28 cellular contexts compared by ENCODE assay signal in the genomic region with DNA sequence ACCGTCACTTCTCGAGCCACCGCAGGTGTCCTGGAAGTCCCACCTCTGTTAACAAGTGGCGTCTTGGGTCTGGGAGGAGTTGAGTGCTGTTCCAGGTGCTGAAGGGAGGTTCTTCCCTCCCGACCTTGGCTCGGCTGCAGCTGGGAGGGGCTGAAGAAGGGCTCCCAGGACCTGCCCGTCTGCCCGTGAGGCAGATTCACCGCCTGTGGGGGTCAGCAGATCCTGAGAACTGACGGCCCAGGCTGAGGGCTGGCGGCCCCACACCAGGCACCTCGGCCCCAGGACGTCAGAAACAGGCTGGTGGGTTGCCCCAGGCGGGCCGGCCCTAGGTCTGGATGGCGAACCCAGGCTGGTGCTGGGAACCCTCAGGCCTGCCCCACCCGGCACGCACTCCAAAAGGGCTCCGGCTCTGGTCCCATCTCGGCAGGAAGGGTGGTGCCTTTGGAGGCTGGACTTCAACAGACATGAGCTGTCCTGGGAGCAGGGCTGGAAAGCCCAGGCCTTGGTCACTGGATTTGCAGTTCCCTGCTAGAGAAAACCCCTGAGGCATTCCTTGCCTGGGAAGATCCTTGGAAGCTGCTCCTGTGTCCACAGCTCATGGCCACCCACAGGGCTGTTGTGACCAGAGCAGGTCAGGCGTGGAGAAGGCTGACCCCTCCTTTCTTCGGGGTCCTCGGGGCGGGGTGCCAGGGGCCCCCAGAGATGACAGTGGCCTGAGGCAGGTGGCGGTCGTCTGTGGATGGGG. TPM values are rescaled to one million over a fixed set of nuclear protein-coding genes. Genes with fewer than 3 reads are reported as not detected.
DNase-seq lines count a peak whose midpoint lies in the region; ATAC-seq and TF ChIP-seq lines count a peak whose summit lies in the region.
"Had no signal": no experiment of that assay in that cellular context is flagged by ENCODE, and none has a peak within 500 bp of the region (broad histone marks: within the 10 kb centered on the region; RNA-seq: fewer than 3 reads in every experiment).

No MANE protein-coding gene starts in this region.

- TF ChIP-seq CTCF in mammary epithelial cell (conservative IDR thresholded peaks at IDR 0.05 in 1 of 2, IDR thresholded peaks at IDR 0.05 in 1 of 2; ENCODE audit: extremely low read depth in 1 of 2, insufficient read depth in 1 of 2, low read depth in 1 of 2, low read length in 2 of 2) (no peak), WTC11 (IDR thresholded peaks at IDR 0.05) (no peak), body of pancreas (IDR thresholded peaks at IDR 0.05) (no peak)

- no peaks in the 10 kb centered on the region for H3K27me3 Mint-ChIP-seq in WTC11 (ENCODE audit: low read depth)
- no peaks in the 10 kb centered on the region for H3K27me3 Mint-ChIP-seq in activated CD4-positive, alpha-beta T cell treated with anti-CD3 and anti-CD28 coated beads, Interleukin-2, amount 10 ng/mL, durations not matched to agents 7 days and 5 days

- no peaks in the 10 kb centered on the region for H3K36me3 ChIP-seq in mammary epithelial cell (ENCODE audit: insufficient read depth, low read length)
- H3K36me3 ChIP-seq in body of pancreas (replicated peaks in 1 of 2; ENCODE audit: insufficient read depth in 1 of 2, low read depth in 2 of 2): no peaks in the 10 kb centered on the region
- H3K36me3 ChIP-seq: uterus had no signal

- in situ Hi-C loops in T47D (cut with HindIII; ENCODE audit: low pct_unique_long_range_greater_than_20kb, low sequenced_read_pairs): no loop called here
- in situ Hi-C loops in mammary epithelial cell (cut with MboI; ENCODE audit: low sequenced_read_pairs in 2 of 2): no loop called here

- DNase-seq in T47D (ENCODE audit: low read depth in 1 of 2, low spot score in 1 of 2): peak; percentile 42 to 59
- no peak for DNase-seq in mammary epithelial cell
- peak; percentile 56 for DNase-seq in WTC11 (ENCODE audit: low spot score)
- peak; percentile 84 for DNase-seq in islet precursor cell
- no peak for DNase-seq in sciatic nerve (ENCODE audit: low spot score)
- no peak for DNase-seq in activated CD4-positive, alpha-beta T cell treated with anti-CD3 and anti-CD28 coated beads, Interleukin-2, amount 10 ng/mL, durations not matched to agents 7 days and 5 days
- DNase-seq in body of pancreas: no peak
- DNase-seq in stimulated activated CD4-positive, alpha-beta T cell treated with anti-CD3 and anti-CD28 coated beads, Interleukin-4, amount 100 ng/mL, for 4 hours: no peak
- DNase-seq: activated CD4-positive, alpha-beta memory T cell treated with anti-CD3 and anti-CD28 coated beads for 36 hours; activated naive CD4-positive, alpha-beta T cell; COR-L47; DMS79 treated with DMSO at 0.1 percent for 48 hours; foreskin keratinocyte; hippocampal formation; Karpas-422; kidney glomerular epithelial cell; NCI-H1048; NCI-H2029; NCI-H345; stimulated activated CD8-positive, alpha-beta memory T cell treated with anti-CD3 and anti-CD28 coated beads, Interleukin-4, amount 100 ng/mL, for 48 hours; T-helper 17 cell; uterus had no signal

- H3K27ac ChIP-seq in mammary epithelial cell (ENCODE audit: insufficient read depth, low read depth, low read length) (no peak overlapping the region), body of pancreas (no peak overlapping the region)
- H3K27ac ChIP-seq: 22Rv1, epithelial cell of prostate, foreskin keratinocyte, psoas muscle, uterus had no signal

- 42% methylated on average over 24 of the region's 26 CpGs for WGBS in mammary epithelial cell (ENCODE audit: low coverage, missing lambda C conversion rate)
- 36 to 43% methylated on average over 8 to 21 of the region's 26 CpGs for WGBS in body of pancreas, 2 donors

- no peaks in the 10 kb centered on the region for H3K4me1 ChIP-seq in mammary epithelial cell (ENCODE audit: insufficient read depth, low read length)
- no peaks in the 10 kb centered on the region for H3K4me1 ChIP-seq in body of pancreas
- H3K4me1 ChIP-seq: foreskin keratinocyte, psoas muscle, uterus had no signal

- H3K36me3 Mint-ChIP-seq in WTC11: no peaks in the 10 kb centered on the region
- H3K36me3 Mint-ChIP-seq in activated CD4-positive, alpha-beta T cell treated with anti-CD3 and anti-CD28 coated beads, Interleukin-2, amount 10 ng/mL, durations not matched to agents 7 days and 5 days (ENCODE audit: low read depth): no peaks in the 10 kb centered on the region
- H3K36me3 Mint-ChIP-seq: activated CD4-positive, alpha-beta memory T cell treated with anti-CD3 and anti-CD28 coated beads for 36 hours had no signal

- H3K27me3 ChIP-seq in mammary epithelial cell (ENCODE audit: insufficient read depth, low read length) (no peaks in the 10 kb centered on the region), body of pancreas (no peaks in the 10 kb centered on the region)
- H3K27me3 ChIP-seq: dorsolateral prefrontal cortex, uterus had no signal

- no peaks in the 10 kb centered on the region for H4K20me1 ChIP-seq in mammary epithelial cell (ENCODE audit: insufficient read depth, low read length)

- H3K4me3 Mint-ChIP-seq in WTC11: no peak overlapping the region
- no peak overlapping the region for H3K4me3 Mint-ChIP-seq in activated CD4-positive, alpha-beta T cell treated with anti-CD3 and anti-CD28 coated beads, Interleukin-2, amount 10 ng/mL, durations not matched to agents 7 days and 5 days
- H3K4me3 Mint-ChIP-seq: activated CD4-positive, alpha-beta memory T cell treated with anti-CD3 and anti-CD28 coated beads for 36 hours; neural crest cell; T-helper 17 cell had no signal

- no peak overlapping the region for H2AFZ ChIP-seq in mammary epithelial cell (ENCODE audit: low read depth, low read length)

- H3K4me3 ChIP-seq in mammary epithelial cell (replicated peaks in 1 of 3; ENCODE audit: insufficient read depth in 1 of 3, low read depth in 2 of 3, low read length in 3 of 3) (no peak overlapping the region), body of pancreas (no peak overlapping the region)
- H3K4me3 ChIP-seq: psoas muscle, uterus had no signal

- H3K27ac Mint-ChIP-seq in WTC11: peak overlapping the region; percentile 64; the same call in 1 of the 2 replicates
- no peak overlapping the region for H3K27ac Mint-ChIP-seq in activated CD4-positive, alpha-beta T cell treated with anti-CD3 and anti-CD28 coated beads, Interleukin-2, amount 10 ng/mL, durations not matched to agents 7 days and 5 days
- H3K27ac Mint-ChIP-seq: activated CD4-positive, alpha-beta memory T cell treated with anti-CD3 and anti-CD28 coated beads for 36 hours; T-helper 17 cell had no signal

- no peak overlapping the region for H3K4me2 ChIP-seq in mammary epithelial cell (ENCODE audit: insufficient read depth, low read depth, low read length)

- POLR2A ChIA-PET in WTC11 (lab: Charles Lee): no interaction called here
- POLR2A ChIA-PET in activated CD4-positive, alpha-beta T cell treated with anti-CD3 and anti-CD28 coated beads, Interleukin-2, amount 10 ng/mL, durations not matched to agents 7 days and 5 days (lab: Charles Lee): no interaction called here

- intact Hi-C loops in mammary epithelial cell (cut with micrococcal nuclease): no loop called here
- intact Hi-C loops in sciatic nerve (cut with DNase I): no loop called here
- intact Hi-C loops in body of pancreas (cut with DNase I): no loop called here

- H3K9me3 ChIP-seq in mammary epithelial cell (replicated peaks; ENCODE audit: insufficient read depth, low read length) (peaks cover 12% of the 10 kb centered on the region), body of pancreas (no peaks in the 10 kb centered on the region)
- H3K9me3 ChIP-seq: psoas muscle, uterus had no signal

- no peaks in the 10 kb centered on the region for H3K79me2 ChIP-seq in mammary epithelial cell (ENCODE audit: insufficient read depth, low read length)

- peak; percentile 89 for ATAC-seq in WTC11
- ATAC-seq in sciatic nerve: peak; percentile 12
- no peak for ATAC-seq in body of pancreas
- ATAC-seq: foreskin keratinocyte, psoas muscle, T-helper 17 cell had no signal

- peaks cover 3% of the 10 kb centered on the region for H3K4me1 Mint-ChIP-seq in WTC11
- no peaks in the 10 kb centered on the region for H3K4me1 Mint-ChIP-seq in activated CD4-positive, alpha-beta T cell treated with anti-CD3 and anti-CD28 coated beads, Interleukin-2, amount 10 ng/mL, durations not matched to agents 7 days and 5 days
- H3K4me1 Mint-ChIP-seq: T-helper 17 cell had no signal

- no peak overlapping the region for H3K9ac ChIP-seq in mammary epithelial cell (ENCODE audit: insufficient read depth, low read length)

- no peaks in the 10 kb centered on the region for H3K9me3 Mint-ChIP-seq in WTC11
- no peaks in the 10 kb centered on the region for H3K9me3 Mint-ChIP-seq in activated CD4-positive, alpha-beta T cell treated with anti-CD3 and anti-CD28 coated beads, Interleukin-2, amount 10 ng/mL, durations not matched to agents 7 days and 5 days
- H3K9me3 Mint-ChIP-seq: activated CD4-positive, alpha-beta memory T cell treated with anti-CD3 and anti-CD28 coated beads for 36 hours; neural crest cell had no signal

- BruUV-seq in mammary epithelial cell (replicated peaks; lab: Mats Ljungman, UMichigan): no TSS peak

- dilution Hi-C loops in mammary epithelial cell (cut with HindIII; ENCODE audit: low sequenced_read_pairs): loop anchor here (5.0 kb wide), 1 partner anchor 57 kb away; no protein-coding TSS in a partner anchor

- CTCF ChIA-PET in mammary epithelial cell (lab: Charles Lee; ENCODE audit: low non-redundant PET) (no interaction called here), WTC11 (lab: Charles Lee) (interaction anchor here (0.6 to 1.6 kb wide), 4 partner anchors 10 to 46 kb away, joined by 3 read pairs; no protein-coding TSS in a partner anchor)
- CTCF ChIA-PET in activated CD4-positive, alpha-beta T cell treated with anti-CD3 and anti-CD28 coated beads, Interleukin-2, amount 10 ng/mL, durations not matched to agents 7 days and 5 days (lab: Charles Lee): no interaction called here

- TF ChIP-seq POLR2A in body of pancreas (IDR thresholded peaks at IDR 0.05): no peak

TF ChIP-seq in WTC11, 78 proteins besides CTCF, POLR2A, EP300 and RAD21 (continues in another document):
- no peak for TF ChIP-seq TCF7 (CRISPR knock-in tag; IDR thresholded peaks at IDR 0.05; ENCODE audit: low read depth)
- TF ChIP-seq ZNF138 (CRISPR knock-in tag; conservative IDR thresholded peaks at IDR 0.05): no peak

RNA-seq across cellular contexts. Expression of gene CFAP46, which starts 42.6 kb away (rescaled TPM):
- total RNA-seq in mammary epithelial cell: under 1 TPM in 1 of 2 donors, not detected in 1; 0.33 TPM
- polyA plus RNA-seq in mammary epithelial cell: not detected
- polyA minus RNA-seq in mammary epithelial cell: not detected
- total RNA-seq in WTC11 (2021): 2.9 to 3.4 TPM (median 3.3 TPM) in 3 replicates
- 1.1 TPM for total RNA-seq in sciatic nerve
- total RNA-seq in activated CD4-positive, alpha-beta T cell treated with anti-CD3 and anti-CD28 coated beads, Interleukin-2, amount 10 ng/mL, durations not matched to agents 7 days and 5 days: not detected
- under 1 TPM; 0.33 to 0.52 TPM for total RNA-seq in body of pancreas
- total RNA-seq: subcutaneous adipose tissue, T-helper 17 cell had no signal

Comparison
In these comparisons a context has a peak if more than half of its experiments do, and no peak if none do; other contexts are left out.
1. DNase-seq: peak in T47D (2 of 2), WTC11 (single experiment) and islet precursor cell (single experiment); none in mammary epithelial cell (single experiment), sciatic nerve (single experiment), activated CD4-positive, alpha-beta T cell treated with anti-CD3 and anti-CD28 coated beads, Interleukin-2, amount 10 ng/mL, durations not matched to agents 7 days and 5 days (single experiment), body of pancreas (0 of 4) and stimulated activated CD4-positive, alpha-beta T cell treated with anti-CD3 and anti-CD28 coated beads, Interleukin-4, amount 100 ng/mL, for 4 hours (0 of 2).